Comparison of ENCODE assay signal across 22 cellular contexts in genomic region chr5:117072439-117072838, GRCh38.
DNase-seq lines count a peak whose midpoint lies in the region; ATAC-seq, FAIRE-seq and TF ChIP-seq lines count a peak whose summit lies in the region.
"Had no signal": no experiment of that assay in that cellular context is flagged by ENCODE, and none has a peak within 500 bp of the region (broad histone marks: within the 10 kb centered on the region; RNA-seq: fewer than 3 reads in every experiment).

No MANE protein-coding gene starts in this region.

- TF ChIP-seq EP300 in H1 (IDR thresholded peaks at IDR 0.05; ENCODE audit: borderline replicate concordance in 1 of 2, low read depth in 2 of 2, low read length in 2 of 2) (no peak), upper lobe of left lung (IDR thresholded peaks at IDR 0.05) (no peak)

- H4K5ac ChIP-seq in H1 (ENCODE audit: insufficient read length, low read depth, low read length) (no peak overlapping the region), mesendoderm (ENCODE audit: low read length) (no peak overlapping the region)

- H3K23me2 ChIP-seq in H1 (ENCODE audit: low read depth, low read length), result no peaks in the 10 kb centered on the region

- H3K23ac ChIP-seq in H1 (ENCODE audit: insufficient read length) (no peak overlapping the region), mesendoderm (ENCODE audit: low read length) (no peak overlapping the region)

- peak overlapping the region; percentile 11 for H2BK15ac ChIP-seq in H1 (ENCODE audit: low read length)
- no peak overlapping the region for H2BK15ac ChIP-seq in mesendoderm (replicated peaks; ENCODE audit: low read depth)

- ATAC-seq in T-helper 17 cell (no peak), upper lobe of left lung (ENCODE audit: low FRiP score in 2 of 2) (no peak)
- ATAC-seq: HCT116, HepG2, SK-N-SH treated with all-trans-retinoic acid at 6 μM for 48 hours had no signal

- H3K27me3 Mint-ChIP-seq in T-helper 17 cell, result no peaks in the 10 kb centered on the region

- peak overlapping the region; percentile 70; the same call in 1 of the 2 replicates for H2BK12ac ChIP-seq in H1 (ENCODE audit: low read depth, low read length)

- H4K8ac ChIP-seq in H1 (ENCODE audit: extremely low read depth, insufficient read depth, low read length), result no peak overlapping the region
- no peak overlapping the region for H4K8ac ChIP-seq in mesendoderm (ENCODE audit: low read depth, low read length)

- H3K4me1 ChIP-seq in HUES48 (ENCODE audit: control insufficient read depth, insufficient read depth, low read length) (peaks cover 12% of the 10 kb centered on the region), H1 (replicated peaks in 1 of 4; ENCODE audit: control insufficient read depth in 3 of 4, insufficient read depth in 4 of 4, low read length in 3 of 4) (peaks cover 0 to 5% (median 2%) of the 10 kb centered on the region in 4 experiments; a peak in 3 of 7 replicates), mesendoderm (ENCODE audit: control insufficient read depth, low read depth, low read length) (no peaks in the 10 kb centered on the region), A673 (ENCODE audit: insufficient read depth, low read length, poor library complexity, severe bottlenecking) (no peaks in the 10 kb centered on the region), upper lobe of left lung (no peaks in the 10 kb centered on the region)
- H3K4me1 ChIP-seq: SJCRH30 had no signal

- POLR2A ChIA-PET in H1 (lab: Charles Lee; ENCODE audit: partially characterized antibody) (no interaction called here), A673 (lab: Charles Lee; ENCODE audit: low non-redundant PET) (no interaction called here)

- H3K79me1 ChIP-seq in H1 (ENCODE audit: low read depth, low read length) (no peaks in the 10 kb centered on the region), mesendoderm (ENCODE audit: low read length) (no peaks in the 10 kb centered on the region)

- H3K36me3 Mint-ChIP-seq in T-helper 17 cell (ENCODE audit: low read depth), result no peaks in the 10 kb centered on the region

- no peak overlapping the region for H3K27ac Mint-ChIP-seq in T-helper 17 cell

- H2AFZ ChIP-seq in H1 (ENCODE audit: low read length), result peak overlapping the region; percentile 85

- no peak for TF ChIP-seq RAD21 in H1 (IDR thresholded peaks at IDR 0.05 in 1 of 2, conservative IDR thresholded peaks at IDR 0.05 in 1 of 2; ENCODE audit: low read depth in 2 of 2, low read length in 2 of 2)

- H3K18ac ChIP-seq in H1 (ENCODE audit: extremely low read depth, low read length) (0 out of 2 replicates have a peak overlapping the region, but pooled peaks have one; percentile 26), mesendoderm (ENCODE audit: low read length) (peak overlapping the region; percentile 33)

- H3K27ac ChIP-seq in HUES48 (ENCODE audit: low read depth, low read length), result peak overlapping the region; percentile 86
- 0 out of 2 replicates have a peak overlapping the region, but pooled peaks have one; percentile 8 for H3K27ac ChIP-seq in H1 (ENCODE audit: low read depth, low read length)
- H3K27ac ChIP-seq in mesendoderm (ENCODE audit: low read depth, low read length), result peak overlapping the region; percentile 39
- no peak overlapping the region for H3K27ac ChIP-seq in A673 (ENCODE audit: low read depth, low read length, poor library complexity, severe bottlenecking)
- H3K27ac ChIP-seq in upper lobe of left lung, result no peak overlapping the region
- H3K27ac ChIP-seq: SJCRH30 had no signal

- H3K4me3 ChIP-seq in HUES48 (ENCODE audit: low read depth, low read length) (no peak overlapping the region), H1 (ENCODE audit: extremely low read depth in 1 of 4, insufficient read depth in 2 of 4, low read depth in 3 of 4, low read length in 4 of 4) (no peak overlapping the region), mesendoderm (ENCODE audit: low read length) (no peak overlapping the region), A673 (ENCODE audit: low read depth, low read length, poor library complexity, severe bottlenecking) (no peak overlapping the region), upper lobe of left lung (no peak overlapping the region)
- H3K4me3 ChIP-seq: SJCRH30 had no signal

- no peaks in the 10 kb centered on the region for H3K4me1 Mint-ChIP-seq in T-helper 17 cell

- H3K27me3 ChIP-seq in HUES48 (ENCODE audit: control insufficient read depth, insufficient read depth, low read length) (no peaks in the 10 kb centered on the region), H1 (replicated peaks in 1 of 4; ENCODE audit: control insufficient read depth in 3 of 4, extremely low read depth in 1 of 4, insufficient read depth in 3 of 4, low read length in 3 of 4) (no peaks in the 10 kb centered on the region), mesendoderm (ENCODE audit: insufficient read depth, low read length, poor library complexity) (no peaks in the 10 kb centered on the region), A673 (replicated peaks; ENCODE audit: insufficient read depth, low read depth, low read length, poor library complexity) (no peaks in the 10 kb centered on the region), upper lobe of left lung (no peaks in the 10 kb centered on the region)
- H3K27me3 ChIP-seq: SJCRH30 had no signal

- no peaks in the 10 kb centered on the region for H4K20me1 ChIP-seq in H1 (replicated peaks in 1 of 2; ENCODE audit: control insufficient read depth in 1 of 2, insufficient read depth in 2 of 2, low read length in 2 of 2)

- H2BK5ac ChIP-seq in H1 (ENCODE audit: low read depth, low read length) (peak overlapping the region; percentile 36; the same call in 1 of the 2 replicates), mesendoderm (ENCODE audit: low read length) (no peak overlapping the region)

- H3K36me3 ChIP-seq in HUES48 (ENCODE audit: control insufficient read depth, insufficient read depth, low read length) (no peaks in the 10 kb centered on the region), H1 (ENCODE audit: control insufficient read depth in 2 of 4, insufficient read depth in 4 of 4, low read length in 3 of 4) (no peaks in the 10 kb centered on the region), mesendoderm (ENCODE audit: control insufficient read depth, insufficient read depth, low read length) (no peaks in the 10 kb centered on the region), A673 (ENCODE audit: insufficient read depth, low read length, poor library complexity, severe bottlenecking) (no peaks in the 10 kb centered on the region), upper lobe of left lung (no peaks in the 10 kb centered on the region)
- H3K36me3 ChIP-seq: SJCRH30 had no signal

- intact Hi-C loops in A673 (cut with micrococcal nuclease; ENCODE audit: unreplicated experiment), result loop anchor here (10.0 kb wide), 1 partner anchor 498 kb away; the partner anchor contains the start of gene SEMA6A

- no peak overlapping the region for H3K9ac ChIP-seq in HUES48 (ENCODE audit: low read depth, low read length)
- no peak overlapping the region for H3K9ac ChIP-seq in H1 (replicated peaks in 1 of 4; ENCODE audit: extremely low read depth in 1 of 4, low read depth in 3 of 4, low read length in 3 of 4)
- H3K9ac ChIP-seq in mesendoderm (ENCODE audit: low read length), result no peak overlapping the region

- no peak overlapping the region for H3K4me3 Mint-ChIP-seq in T-helper 17 cell

- H2AK5ac ChIP-seq in H1 (ENCODE audit: low read depth, low read length) (no peak overlapping the region; the same call in 1 of the 2 replicates), mesendoderm (ENCODE audit: low read length) (no peak overlapping the region)

- FAIRE-seq in H1 (lab: Jason Lieb, UNC), result peak; percentile 68
- FAIRE-seq: HepG2, RCC 7860 had no signal

- no peak overlapping the region for H2BK120ac ChIP-seq in H1 (replicated peaks; ENCODE audit: low read depth, low read length)
- no peak overlapping the region for H2BK120ac ChIP-seq in mesendoderm (ENCODE audit: low read depth, low read length)

- TF ChIP-seq CTCF in H1 (IDR thresholded peaks at IDR 0.05; ENCODE audit: control extremely low read depth in 1 of 3, insufficient read depth in 1 of 3, low read depth in 1 of 3, low read length in 3 of 3) (no peak), A673 (conservative IDR thresholded peaks at IDR 0.05; ENCODE audit: low read depth, low read length) (no peak), upper lobe of left lung (IDR thresholded peaks at IDR 0.05) (no peak)

- 62% methylated on average over 2 of the region's 2 CpGs; no CpG with 5 or more reads in 1 of the 2 experiments for WGBS in H1 (ENCODE audit: extremely low coverage in 1 of 2, insufficient coverage in 1 of 2, insufficient read length in 1 of 2, insufficient replicate concordance in 2 of 2, low coverage in 1 of 2, low lambda C conversion rate in 2 of 2, missing lambda C conversion rate in 1 of 2), 2 experiments
- no CpG with 5 or more reads among the region's 2 CpGs for WGBS in mesendoderm (ENCODE audit: extremely low coverage, insufficient coverage, low lambda C conversion rate)
- WGBS in upper lobe of left lung, 2 donors, result 88 to 95% methylated on average over 1 to 2 of the region's 2 CpGs

- H3K4me2 ChIP-seq in H1 (ENCODE audit: insufficient read depth in 1 of 2, low read depth in 2 of 2, low read length in 2 of 2) (no peak overlapping the region), mesendoderm (ENCODE audit: low read length) (no peak overlapping the region)

- TF ChIP-seq POLR2A in H1 (IDR thresholded peaks at IDR 0.05; ENCODE audit: control extremely low read depth in 1 of 2, low read depth in 2 of 2, low read length in 2 of 2) (no peak), upper lobe of left lung (IDR thresholded peaks at IDR 0.05) (no peak)

- H3K4ac ChIP-seq in H1 (replicated peaks; ENCODE audit: insufficient read length, low read depth, low read length), result peak overlapping the region; percentile 50
- H3K4ac ChIP-seq in mesendoderm (ENCODE audit: low read depth, low read length), result no peak overlapping the region

- CTCF ChIA-PET in H1 (lab: Charles Lee; ENCODE audit: partially characterized antibody) (interaction anchor here (1.0 to 1.2 kb wide), 2 partner anchors 11 to 12 kb away, joined by 3 read pairs; no protein-coding TSS in a partner anchor), A673 (lab: Charles Lee) (no interaction called here)

- no TSS peak for BruUV-seq in A673 (replicated peaks; lab: Mats Ljungman, UMichigan)

- H2BK20ac ChIP-seq in H1 (ENCODE audit: low read length), result no peak overlapping the region

- peak overlapping the region; percentile 84 for H3K14ac ChIP-seq in H1 (ENCODE audit: insufficient read length)

- H3K79me2 ChIP-seq in H1 (ENCODE audit: control insufficient read depth in 1 of 2, insufficient read depth in 2 of 2, low read length in 2 of 2) (no peaks in the 10 kb centered on the region), mesendoderm (ENCODE audit: control insufficient read depth, insufficient read depth, low read length) (no peaks in the 10 kb centered on the region)

- H3K9me3 ChIP-seq in HUES48 (ENCODE audit: control insufficient read depth, insufficient read depth, low read length) (no peaks in the 10 kb centered on the region), H1 (ENCODE audit: insufficient read depth in 2 of 2, low read depth in 1 of 2, low read length in 1 of 2) (no peaks in the 10 kb centered on the region), A673 (ENCODE audit: low read depth, low read length, poor library complexity, severe bottlenecking) (no peaks in the 10 kb centered on the region), T-helper 17 cell (ENCODE audit: control insufficient read depth, low read length, poor library complexity, severe bottlenecking) (no peaks in the 10 kb centered on the region), upper lobe of left lung (peaks cover 0 to 10% (median 0%) of the 10 kb centered on the region in 4 donors)

- DNase-seq in ELF-1 (ENCODE audit: low read depth, low spot score) (peak; percentile 71), H1 (ENCODE audit: low read depth in 1 of 2, low spot score in 2 of 2) (peak in 1 of 2 experiments; percentile 17), mesendoderm (peak; percentile 76), A673 (ENCODE audit: low spot score) (no peak), T-helper 17 cell (no peak), upper lobe of left lung (no peak)
- DNase-seq: 8988T, Calu3, DND-41, Karpas-422, NCI-H1092, NCI-H1417 treated with DMSO at 0.1 percent for 48 hours, NCI-H1694 treated with DMSO at 0.1 percent for 48 hours, NCI-H2081, NCI-H2227 treated with DMSO at 0.1 percent for 48 hours, NCI-H526 treated with DMSO at 0.1 percent for 48 hours, SJCRH30 had no signal

- H3K56ac ChIP-seq in H1 (replicated peaks; ENCODE audit: insufficient read length, low read depth, low read length) (no peak overlapping the region), mesendoderm (ENCODE audit: low read length) (peak overlapping the region; percentile 11)

- H4K91ac ChIP-seq in H1 (replicated peaks; ENCODE audit: insufficient read length, low read length), result peak overlapping the region; percentile 49

Comparison
In these comparisons a context has a peak if more than half of its experiments do, and no peak if none do; other contexts are left out.
1. DNase-seq: peak in ELF-1 (single experiment) and mesendoderm (single experiment); none in A673 (single experiment), T-helper 17 cell (0 of 3) and upper lobe of left lung (0 of 2).
2. H3K27ac ChIP-seq: peak in HUES48 (single experiment), H1 (single experiment) and mesendoderm (single experiment); none in A673 (single experiment) and upper lobe of left lung (0 of 4).